In genomic region chr10:112535432-112536038, GRCh38 we compare ENCODE assay signal across 12 cellular contexts.
DNase-seq lines count a peak whose midpoint lies in the region; ATAC-seq lines count a peak whose summit lies in the region.
"Had no signal": no experiment of that assay in that cellular context is flagged by ENCODE, and none has a peak within 500 bp of the region (broad histone marks: within the 10 kb centered on the region; RNA-seq: fewer than 3 reads in every experiment).

No MANE protein-coding gene starts in this region.

- peaks cover 3 to 7% of the 10 kb centered on the region in 2 donors for H3K36me3 ChIP-seq in duodenal mucosa (ENCODE audit: control insufficient read depth in 1 of 2, insufficient read depth in 2 of 2, low read length in 2 of 2)

- no peaks in the 10 kb centered on the region for H3K9me3 ChIP-seq in duodenal mucosa (ENCODE audit: control insufficient read depth in 1 of 2, low read length in 2 of 2)
- H3K9me3 ChIP-seq: sigmoid colon had no signal

- H3K4me1 ChIP-seq in duodenal mucosa (ENCODE audit: control insufficient read depth in 1 of 2, insufficient read depth in 2 of 2, low read length in 2 of 2), result peaks cover 0 to 7% of the 10 kb centered on the region in 2 donors

- no peak overlapping the region for H3K9ac ChIP-seq in duodenal mucosa (ENCODE audit: low read depth in 1 of 2, low read length in 2 of 2)

- peaks cover 27% of the 10 kb centered on the region for H3K36me3 Mint-ChIP-seq in activated naive CD8-positive, alpha-beta T cell treated with anti-CD3 and anti-CD28 coated beads, Interleukin-2, amount 10 ng/mL, durations not matched to agents 7 days and 5 days
- peaks cover 35% of the 10 kb centered on the region for H3K36me3 Mint-ChIP-seq in activated naive CD8-positive, alpha-beta T cell treated with anti-CD3 and anti-CD28 coated beads, Interleukin-2, amount 50 U/mL, for 24 hours (ENCODE audit: low read depth)
- peaks cover 37% of the 10 kb centered on the region for H3K36me3 Mint-ChIP-seq in activated CD4-positive, alpha-beta memory T cell treated with anti-CD3 and anti-CD28 coated beads, Interleukin-2, amount 10 ng/mL, durations not matched to agents 7 days and 5 days (ENCODE audit: low read depth)

- ATAC-seq in activated naive CD8-positive, alpha-beta T cell treated with anti-CD3 and anti-CD28 coated beads, Interleukin-2, amount 10 ng/mL, durations not matched to agents 7 days and 5 days (ENCODE audit: low read depth), result peak; percentile 41
- ATAC-seq in activated naive CD8-positive, alpha-beta T cell treated with anti-CD3 and anti-CD28 coated beads, Interleukin-2, amount 50 U/mL, for 24 hours, result no peak
- peak; percentile 74 for ATAC-seq in HG03025 (IDR thresholded peaks at IDR 0.05; ENCODE audit: low FRiP score, unreplicated experiment)
- no peak for ATAC-seq in GM21360 (IDR thresholded peaks at IDR 0.05; ENCODE audit: unreplicated experiment)

- H3K9me3 Mint-ChIP-seq in activated naive CD8-positive, alpha-beta T cell treated with anti-CD3 and anti-CD28 coated beads, Interleukin-2, amount 10 ng/mL, durations not matched to agents 7 days and 5 days, result peaks cover under 1% of the 10 kb centered on the region
- H3K9me3 Mint-ChIP-seq in activated naive CD8-positive, alpha-beta T cell treated with anti-CD3 and anti-CD28 coated beads, Interleukin-2, amount 50 U/mL, for 24 hours, result peaks cover 3% of the 10 kb centered on the region
- peaks cover 5% of the 10 kb centered on the region for H3K9me3 Mint-ChIP-seq in activated CD4-positive, alpha-beta memory T cell treated with anti-CD3 and anti-CD28 coated beads, Interleukin-2, amount 10 ng/mL, durations not matched to agents 7 days and 5 days
- H3K9me3 Mint-ChIP-seq: central memory CD8-positive, alpha-beta T cell had no signal

- H3K27me3 Mint-ChIP-seq in activated naive CD8-positive, alpha-beta T cell treated with anti-CD3 and anti-CD28 coated beads, Interleukin-2, amount 10 ng/mL, durations not matched to agents 7 days and 5 days, result no peaks in the 10 kb centered on the region
- peaks cover under 1% of the 10 kb centered on the region for H3K27me3 Mint-ChIP-seq in activated naive CD8-positive, alpha-beta T cell treated with anti-CD3 and anti-CD28 coated beads, Interleukin-2, amount 50 U/mL, for 24 hours
- peaks cover 6% of the 10 kb centered on the region for H3K27me3 Mint-ChIP-seq in activated CD4-positive, alpha-beta memory T cell treated with anti-CD3 and anti-CD28 coated beads, Interleukin-2, amount 10 ng/mL, durations not matched to agents 7 days and 5 days
- H3K27me3 Mint-ChIP-seq: central memory CD8-positive, alpha-beta T cell had no signal

- no peak overlapping the region for H3K27ac ChIP-seq in duodenal mucosa (ENCODE audit: low read depth, low read length)

- H3K4me3 ChIP-seq in duodenal mucosa (ENCODE audit: low read depth in 1 of 2, low read length in 2 of 2), result peak overlapping the region; percentile 10 to 40
- H3K4me3 ChIP-seq: sigmoid colon had no signal

- peak overlapping the region; percentile 12 for H3K4me3 Mint-ChIP-seq in activated naive CD8-positive, alpha-beta T cell treated with anti-CD3 and anti-CD28 coated beads, Interleukin-2, amount 10 ng/mL, durations not matched to agents 7 days and 5 days
- H3K4me3 Mint-ChIP-seq in activated naive CD8-positive, alpha-beta T cell treated with anti-CD3 and anti-CD28 coated beads, Interleukin-2, amount 50 U/mL, for 24 hours, result no peak overlapping the region
- no peak overlapping the region for H3K4me3 Mint-ChIP-seq in activated CD4-positive, alpha-beta memory T cell treated with anti-CD3 and anti-CD28 coated beads, Interleukin-2, amount 10 ng/mL, durations not matched to agents 7 days and 5 days
- H3K4me3 Mint-ChIP-seq: central memory CD8-positive, alpha-beta T cell; stimulated activated naive CD8-positive, alpha-beta T cell treated with anti-CD3 and anti-CD28 coated beads, Interleukin-15, Interleukin-2, amounts not matched to agents 100 ng/mL and 50 ng/mL, for 24 hours had no signal

- DNase-seq in activated naive CD8-positive, alpha-beta T cell treated with anti-CD3 and anti-CD28 coated beads, Interleukin-2, amount 10 ng/mL, durations not matched to agents 7 days and 5 days, result no peak
- DNase-seq in activated naive CD8-positive, alpha-beta T cell treated with anti-CD3 and anti-CD28 coated beads, Interleukin-2, amount 50 U/mL, for 24 hours, result no peak
- DNase-seq in mucosa of gallbladder (ENCODE audit: low spot score) (no peak), NCI-H1694 treated with DMSO at 0.1 percent for 48 hours (lab: John Stamatoyannopoulos, UW) (no peak)
- no peak for DNase-seq in activated CD4-positive, alpha-beta memory T cell treated with anti-CD3 and anti-CD28 coated beads, Interleukin-2, amount 10 ng/mL, durations not matched to agents 7 days and 5 days
- DNase-seq: activated CD4-positive, alpha-beta T cell treated with anti-CD3 and anti-CD28 coated beads, Interleukin-2, amount 50 U/mL, for 48 hours; sigmoid colon had no signal

- H3K4me1 Mint-ChIP-seq in activated naive CD8-positive, alpha-beta T cell treated with anti-CD3 and anti-CD28 coated beads, Interleukin-2, amount 10 ng/mL, durations not matched to agents 7 days and 5 days, result peaks cover 21% of the 10 kb centered on the region
- H3K4me1 Mint-ChIP-seq in activated naive CD8-positive, alpha-beta T cell treated with anti-CD3 and anti-CD28 coated beads, Interleukin-2, amount 50 U/mL, for 24 hours, result peaks cover 29% of the 10 kb centered on the region
- peaks cover 36% of the 10 kb centered on the region for H3K4me1 Mint-ChIP-seq in activated CD4-positive, alpha-beta memory T cell treated with anti-CD3 and anti-CD28 coated beads, Interleukin-2, amount 10 ng/mL, durations not matched to agents 7 days and 5 days

- POLR2A ChIA-PET in activated naive CD8-positive, alpha-beta T cell treated with anti-CD3 and anti-CD28 coated beads, Interleukin-2, amount 10 ng/mL, durations not matched to agents 7 days and 5 days (lab: Charles Lee), result no interaction called here
- POLR2A ChIA-PET in activated CD4-positive, alpha-beta memory T cell treated with anti-CD3 and anti-CD28 coated beads, Interleukin-2, amount 10 ng/mL, durations not matched to agents 7 days and 5 days (lab: Charles Lee), result interaction anchor here (1.1 to 1.4 kb wide), 2 partner anchors 9 to 88 kb away, joined by 3 to 5 read pairs; partner anchors contain the start of genes VTI1A and ZDHHC6

- CTCF ChIA-PET in activated CD4-positive, alpha-beta memory T cell treated with anti-CD3 and anti-CD28 coated beads, Interleukin-2, amount 10 ng/mL, durations not matched to agents 7 days and 5 days (lab: Charles Lee), result no interaction called here

- no peaks in the 10 kb centered on the region for H3K27me3 ChIP-seq in duodenal mucosa (ENCODE audit: control insufficient read depth in 1 of 2, insufficient read depth in 2 of 2, low read length in 2 of 2)
- H3K27me3 ChIP-seq: sigmoid colon had no signal

- peak overlapping the region; percentile 5 for H3K27ac Mint-ChIP-seq in activated naive CD8-positive, alpha-beta T cell treated with anti-CD3 and anti-CD28 coated beads, Interleukin-2, amount 10 ng/mL, durations not matched to agents 7 days and 5 days
- no peak overlapping the region for H3K27ac Mint-ChIP-seq in activated naive CD8-positive, alpha-beta T cell treated with anti-CD3 and anti-CD28 coated beads, Interleukin-2, amount 50 U/mL, for 24 hours
- no peak overlapping the region for H3K27ac Mint-ChIP-seq in activated CD4-positive, alpha-beta memory T cell treated with anti-CD3 and anti-CD28 coated beads, Interleukin-2, amount 10 ng/mL, durations not matched to agents 7 days and 5 days
- H3K27ac Mint-ChIP-seq: stimulated activated naive CD8-positive, alpha-beta T cell treated with anti-CD3 and anti-CD28 coated beads, Interleukin-15, Interleukin-2, amounts not matched to agents 100 ng/mL and 50 ng/mL, for 24 hours had no signal

Comparison
In these comparisons a context has a peak if more than half of its experiments do, and no peak if none do; other contexts are left out.
1. ATAC-seq: peak in activated naive CD8-positive, alpha-beta T cell treated with anti-CD3 and anti-CD28 coated beads, Interleukin-2, amount 10 ng/mL, durations not matched to agents 7 days and 5 days (single experiment) and HG03025 (single experiment); none in activated naive CD8-positive, alpha-beta T cell treated with anti-CD3 and anti-CD28 coated beads, Interleukin-2, amount 50 U/mL, for 24 hours (single experiment) and GM21360 (single experiment).